ENCODE assay signal across 31 cellular contexts in the genomic region with DNA sequence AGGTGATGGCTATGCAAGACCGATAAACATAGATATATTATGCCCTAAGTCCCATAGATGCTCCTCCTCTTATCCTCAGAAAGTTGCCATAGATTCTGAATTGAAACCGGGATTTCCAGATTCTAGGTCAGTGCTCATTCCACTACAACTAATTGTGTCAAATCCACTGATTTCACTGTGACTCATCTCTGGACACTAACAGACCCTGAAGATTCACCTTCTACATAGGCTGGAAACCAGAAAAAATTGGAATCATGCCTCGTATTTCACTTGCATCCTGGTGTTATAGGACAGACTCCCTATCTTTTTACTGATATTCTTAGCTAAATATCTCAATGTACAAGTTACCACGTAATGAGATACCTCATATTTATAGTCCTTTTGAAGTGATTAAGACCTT. TPM values are rescaled to one million over a fixed set of nuclear protein-coding genes. Genes with fewer than 3 reads are reported as not detected.
"Had no signal": no experiment of that assay in that cellular context is flagged by ENCODE, and none has a peak within 500 bp of the region (broad histone marks: within the 10 kb centered on the region; RNA-seq: fewer than 3 reads in every experiment).

No MANE protein-coding gene starts in this region.

- H3K4me1 Mint-ChIP-seq: naive thymus-derived CD8-positive, alpha-beta T cell; nephron progenitor cell; stimulated activated effector memory CD8-positive, alpha-beta T cell treated with anti-CD3 and anti-CD28 coated beads, Interleukin-12 subunit alpha, Interleukin-12 subunit beta, amount 100 ng/mL, for 72 hours had no signal

- H3K36me3 Mint-ChIP-seq: naive thymus-derived CD8-positive, alpha-beta T cell; stimulated activated effector memory CD8-positive, alpha-beta T cell treated with anti-CD3 and anti-CD28 coated beads, Interleukin-12 subunit alpha, Interleukin-12 subunit beta, amount 100 ng/mL, for 72 hours; type B pancreatic cell had no signal

- H3K27ac Mint-ChIP-seq: effector memory CD8-positive, alpha-beta T cell; naive thymus-derived CD8-positive, alpha-beta T cell; nephron progenitor cell; stimulated activated effector memory CD8-positive, alpha-beta T cell treated with anti-CD3 and anti-CD28 coated beads, Interleukin-12 subunit alpha, Interleukin-12 subunit beta, amount 100 ng/mL, for 72 hours; type B pancreatic cell had no signal

- H3K4me1 ChIP-seq: foreskin keratinocyte, gastroesophageal sphincter, heart right ventricle, psoas muscle, sigmoid colon, stomach, thyroid gland had no signal

- DNase-seq: cerebellar nuclear complex; cortex of kidney; effector memory CD8-positive, alpha-beta T cell; foreskin keratinocyte; glutamatergic neuron; heart right ventricle; hippocampal formation; left colon; left ventricle myocardium superior; naive thymus-derived CD8-positive, alpha-beta T cell; nephron progenitor cell; nucleus accumbens; psoas muscle; right cardiac atrium; sigmoid colon; stimulated activated CD4-positive, alpha-beta T cell treated with anti-CD3 and anti-CD28 coated beads, Interleukin-2, amount 100 ng/mL, for 24 hours; stimulated activated CD4-positive, alpha-beta T cell treated with anti-CD3 and anti-CD28 coated beads, Interleukin-4, amount 100 ng/mL, for 24 hours; stimulated activated naive CD4-positive, alpha-beta T cell treated with Interleukin-2 at 50 U/mL for 16 hours; stomach; thyroid gland had no signal

- H3K9me3 Mint-ChIP-seq: effector memory CD8-positive, alpha-beta T cell; naive thymus-derived CD8-positive, alpha-beta T cell; stimulated activated effector memory CD8-positive, alpha-beta T cell treated with anti-CD3 and anti-CD28 coated beads, Interleukin-12 subunit alpha, Interleukin-12 subunit beta, amount 100 ng/mL, for 72 hours had no signal

- ATAC-seq: effector memory CD8-positive, alpha-beta T cell; foreskin keratinocyte; gastroesophageal sphincter; heart right ventricle; left colon; left ventricle myocardium superior; naive thymus-derived CD8-positive, alpha-beta T cell; psoas muscle; right cardiac atrium; stimulated activated effector memory CD8-positive, alpha-beta T cell treated with anti-CD3 and anti-CD28 coated beads, Interleukin-12 subunit alpha, Interleukin-12 subunit beta, amount 100 ng/mL, for 72 hours had no signal

- H3K4me3 ChIP-seq: gastroesophageal sphincter, heart right ventricle, lung, psoas muscle, sigmoid colon, stomach, thyroid gland had no signal

- H3K27me3 Mint-ChIP-seq: type B pancreatic cell had no signal

- H3K36me3 ChIP-seq: gastroesophageal sphincter, heart right ventricle, sigmoid colon, stomach, thyroid gland had no signal

- H3K4me3 Mint-ChIP-seq: effector memory CD8-positive, alpha-beta T cell; naive thymus-derived CD8-positive, alpha-beta T cell; nephron progenitor cell; stimulated activated effector memory CD8-positive, alpha-beta T cell treated with anti-CD3 and anti-CD28 coated beads, Interleukin-12 subunit alpha, Interleukin-12 subunit beta, amount 100 ng/mL, for 72 hours; type B pancreatic cell had no signal

- H3K27ac ChIP-seq: foreskin keratinocyte, gastroesophageal sphincter, heart right ventricle, psoas muscle, sigmoid colon, stomach, thyroid gland had no signal

- H3K27me3 ChIP-seq: foreskin keratinocyte, gastroesophageal sphincter, heart right ventricle, sigmoid colon, stomach, thyroid gland had no signal

- H3K9me3 ChIP-seq: psoas muscle, stomach, thyroid gland had no signal

RNA-seq across cellular contexts. Expression of gene CLNK, which starts 36.8 kb away (rescaled TPM):
- total RNA-seq: dermis microvascular lymphatic vessel endothelial cell; foreskin keratinocyte; kidney epithelial cell; left ventricle myocardium superior; myocyte; naive thymus-derived CD8-positive, alpha-beta T cell; osteocyte; renal cortical epithelial cell; right cardiac atrium; sigmoid colon; skeletal muscle tissue; temporal lobe; thyroid gland had no signal
- polyA plus RNA-seq: foreskin keratinocyte; heart right ventricle; naive thymus-derived CD8-positive, alpha-beta T cell; right cardiac atrium had no signal
